8 cellular contexts compared by ENCODE assay signal in the genomic region with DNA sequence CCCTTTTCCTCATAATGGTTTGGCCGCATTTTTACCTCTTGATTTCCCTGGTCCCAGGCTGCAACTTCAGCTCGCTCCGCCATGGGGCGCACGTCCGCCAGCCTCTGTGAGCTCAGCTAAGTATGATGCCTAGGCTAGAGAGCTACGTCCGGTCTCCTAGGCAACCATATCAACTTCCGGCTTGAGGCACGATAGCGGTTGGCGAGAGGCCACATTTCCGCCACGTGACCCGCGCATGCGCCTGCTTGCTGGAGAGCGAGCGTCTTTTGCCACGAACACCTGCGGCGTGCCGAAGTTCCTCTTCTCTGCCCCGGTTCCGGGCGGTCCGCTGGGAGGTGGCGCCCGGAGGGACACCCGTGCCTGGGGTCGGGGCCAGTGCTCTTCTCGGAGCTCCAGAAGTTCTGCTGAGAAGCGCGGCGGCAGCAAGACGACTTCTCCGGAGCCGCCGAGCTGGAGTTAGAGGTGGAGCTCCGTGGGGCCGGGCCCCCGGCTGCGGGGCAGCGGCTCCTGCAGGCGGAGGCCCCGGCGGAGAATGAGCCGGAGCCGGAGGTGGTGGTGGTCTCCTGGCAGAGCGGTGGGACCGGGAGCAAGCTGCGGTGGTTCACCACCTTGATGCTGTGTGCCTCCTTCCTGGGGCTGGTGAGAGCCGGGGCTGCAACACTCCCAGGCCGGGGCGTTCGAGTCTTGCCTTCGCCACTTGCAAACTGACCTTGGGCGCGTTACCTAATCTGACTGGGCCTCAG.
DNase-seq lines count a peak whose midpoint lies in the region; ATAC-seq and TF ChIP-seq lines count a peak whose summit lies in the region.

No MANE protein-coding gene starts in this region.

- peaks cover 35% of the 10 kb centered on the region for H3K4me1 ChIP-seq in CD4-positive, alpha-beta memory T cell (ENCODE audit: insufficient read depth, low read length)
- H3K4me1 ChIP-seq in ectodermal cell (ENCODE audit: control insufficient read depth, insufficient read depth, low read length) = peaks cover 9% of the 10 kb centered on the region
- H3K4me1 ChIP-seq in lower lobe of right lung = peaks cover 17% of the 10 kb centered on the region

- peaks cover 5% of the 10 kb centered on the region for H3K36me3 ChIP-seq in CD4-positive, alpha-beta memory T cell (ENCODE audit: insufficient read depth, low read length)
- H3K36me3 ChIP-seq in ectodermal cell (ENCODE audit: control insufficient read depth, insufficient read depth, low read length) (no peaks in the 10 kb centered on the region), lower lobe of right lung (peaks cover 13% of the 10 kb centered on the region)

- DNase-seq in CD4-positive, alpha-beta memory T cell = peak; percentile 99
- peak; percentile 100 for DNase-seq in NCI-H774 (lab: John Stamatoyannopoulos, UW)
- DNase-seq in activated CD4-positive, alpha-beta memory T cell treated with anti-CD3 and anti-CD28 coated beads for 36 hours = peak; percentile 99
- peak; percentile 99 for DNase-seq in lower lobe of right lung
- DNase-seq in stimulated activated CD4-positive, alpha-beta T cell treated with anti-CD3 and anti-CD28 coated beads, TNF-alpha, amount 100 ng/mL, for 24 hours (ENCODE audit: low read depth in 3 of 3) = peak; percentile 98 to 99 (median 98)

- H3K27me3 Mint-ChIP-seq in CD4-positive, alpha-beta memory T cell = peaks cover 3 to 4% of the 10 kb centered on the region in 2 donors
- peaks cover 2% of the 10 kb centered on the region for H3K27me3 Mint-ChIP-seq in activated CD4-positive, alpha-beta memory T cell treated with anti-CD3 and anti-CD28 coated beads for 36 hours

- CTCF ChIA-PET in CD4-positive, alpha-beta memory T cell (lab: Charles Lee; ENCODE audit: partially characterized antibody) = interaction anchor here (0.7 to 2.7 kb wide), 56 partner anchors 9 to 905 kb away, joined by 3 to 128 read pairs (median 4); partner anchors contain the start of genes AMD1, FAM229B, GTF3C6 and REV3L
- CTCF ChIA-PET in activated CD4-positive, alpha-beta memory T cell treated with anti-CD3 and anti-CD28 coated beads for 36 hours (lab: Charles Lee) = interaction anchor here (0.6 to 2.4 kb wide), 61 partner anchors 9 to 907 kb away, joined by 3 to 52 read pairs (median 4); partner anchors contain the start of genes FAM229B, REV3L, TRAF3IP2 and TUBE1

- TF ChIP-seq CTCF in lower lobe of right lung (IDR thresholded peaks at IDR 0.05) = peak; percentile 96

- peaks cover 16 to 34% (median 23%) of the 10 kb centered on the region in 4 donors for H3K4me1 Mint-ChIP-seq in CD4-positive, alpha-beta memory T cell
- peaks cover 31% of the 10 kb centered on the region for H3K4me1 Mint-ChIP-seq in activated CD4-positive, alpha-beta memory T cell treated with anti-CD3 and anti-CD28 coated beads for 36 hours (ENCODE audit: low read depth)

- ATAC-seq in GM19397 (IDR thresholded peaks at IDR 0.05; ENCODE audit: unreplicated experiment) (peak; percentile 98), HG03571 (IDR thresholded peaks at IDR 0.05; ENCODE audit: unreplicated experiment) (peak; percentile 99), lower lobe of right lung (peak; percentile 99 to 100)

- peak overlapping the region; percentile 84 for H3K27ac ChIP-seq in CD4-positive, alpha-beta memory T cell (ENCODE audit: low read depth, low read length)
- H3K27ac ChIP-seq in ectodermal cell (ENCODE audit: insufficient read depth, low read depth, low read length, poor library complexity, severe bottlenecking) (peak overlapping the region; percentile 86), lower lobe of right lung (peak overlapping the region; percentile 97)

- peak overlapping the region; percentile 84 to 90 (median 87) for H3K4me3 Mint-ChIP-seq in CD4-positive, alpha-beta memory T cell
- peak overlapping the region; percentile 76 for H3K4me3 Mint-ChIP-seq in activated CD4-positive, alpha-beta memory T cell treated with anti-CD3 and anti-CD28 coated beads for 36 hours

- POLR2A ChIA-PET in CD4-positive, alpha-beta memory T cell (lab: Charles Lee; ENCODE audit: partially characterized antibody) = interaction anchor here (0.7 to 2.7 kb wide), 26 partner anchors 9 to 828 kb away, joined by 3 to 57 read pairs (median 4); partner anchors contain the start of genes AMD1, CDK19, FAM229B and GTF3C6
- POLR2A ChIA-PET in activated CD4-positive, alpha-beta memory T cell treated with anti-CD3 and anti-CD28 coated beads for 36 hours (lab: Charles Lee) = interaction anchor here (0.6 to 1.9 kb wide), 10 partner anchors 9 to 828 kb away, joined by 3 to 24 read pairs (median 4); partner anchors contain the start of genes CDK19, FAM229B, REV3L and TRAF3IP2

- intact Hi-C loops in CD4-positive, alpha-beta memory T cell (cut with micrococcal nuclease) = loop anchor here (1.0 to 10.0 kb wide), 14 partner anchors 172 to 1077 kb away; partner anchors contain the start of genes AMD1, CDC40, CDK19 and FAM229B
- intact Hi-C loops in activated CD4-positive, alpha-beta memory T cell treated with anti-CD3 and anti-CD28 coated beads for 36 hours (cut with micrococcal nuclease) = loop anchor here (1.0 to 5.0 kb wide), 11 partner anchors 33 to 906 kb away; partner anchors contain the start of genes FAM229B, TRAF3IP2 and TUBE1
- intact Hi-C loops in lower lobe of right lung (cut with DNase I) = no loop called here

- H3K9me3 ChIP-seq in CD4-positive, alpha-beta memory T cell (ENCODE audit: control insufficient read depth in 1 of 2, low read length in 2 of 2) = no peaks in the 10 kb centered on the region
- no peaks in the 10 kb centered on the region for H3K9me3 ChIP-seq in ectodermal cell (ENCODE audit: control insufficient read depth, low read length)
- no peaks in the 10 kb centered on the region for H3K9me3 ChIP-seq in lower lobe of right lung

- H3K9me3 Mint-ChIP-seq in CD4-positive, alpha-beta memory T cell = no peaks in the 10 kb centered on the region
- H3K9me3 Mint-ChIP-seq in activated CD4-positive, alpha-beta memory T cell treated with anti-CD3 and anti-CD28 coated beads for 36 hours = no peaks in the 10 kb centered on the region

- peak overlapping the region; percentile 87 to 98 (median 96) for H3K27ac Mint-ChIP-seq in CD4-positive, alpha-beta memory T cell
- H3K27ac Mint-ChIP-seq in activated CD4-positive, alpha-beta memory T cell treated with anti-CD3 and anti-CD28 coated beads for 36 hours = peak overlapping the region; percentile 79

- peak overlapping the region; percentile 42 to 71 for H3K4me3 ChIP-seq in CD4-positive, alpha-beta memory T cell (ENCODE audit: low read length in 2 of 2)
- H3K4me3 ChIP-seq in ectodermal cell (ENCODE audit: insufficient read depth, low read depth, low read length) = peak overlapping the region; percentile 88
- H3K4me3 ChIP-seq in lower lobe of right lung = peak overlapping the region; percentile 89

- no peaks in the 10 kb centered on the region for H3K27me3 ChIP-seq in CD4-positive, alpha-beta memory T cell (ENCODE audit: insufficient read depth, low read length)
- H3K27me3 ChIP-seq in ectodermal cell (ENCODE audit: control insufficient read depth, insufficient read depth, low read length, poor library complexity, severe bottlenecking) (peaks cover 6% of the 10 kb centered on the region), lower lobe of right lung (ENCODE audit: low read depth) (no peaks in the 10 kb centered on the region)

- H3K36me3 Mint-ChIP-seq in CD4-positive, alpha-beta memory T cell = peaks cover 7 to 13% of the 10 kb centered on the region in 2 donors
- peaks cover 6% of the 10 kb centered on the region for H3K36me3 Mint-ChIP-seq in activated CD4-positive, alpha-beta memory T cell treated with anti-CD3 and anti-CD28 coated beads for 36 hours

- 2 to 3% methylated on average over 59 of the region's 59 CpGs for WGBS in ectodermal cell, 2 experiments

Comparison
In these comparisons a context has a peak if more than half of its experiments do, and no peak if none do; other contexts are left out.
1. Peak in every context shown above with its lines: DNase-seq, ATAC-seq, H3K4me3 ChIP-seq and H3K27ac ChIP-seq.